In the genomic region with DNA sequence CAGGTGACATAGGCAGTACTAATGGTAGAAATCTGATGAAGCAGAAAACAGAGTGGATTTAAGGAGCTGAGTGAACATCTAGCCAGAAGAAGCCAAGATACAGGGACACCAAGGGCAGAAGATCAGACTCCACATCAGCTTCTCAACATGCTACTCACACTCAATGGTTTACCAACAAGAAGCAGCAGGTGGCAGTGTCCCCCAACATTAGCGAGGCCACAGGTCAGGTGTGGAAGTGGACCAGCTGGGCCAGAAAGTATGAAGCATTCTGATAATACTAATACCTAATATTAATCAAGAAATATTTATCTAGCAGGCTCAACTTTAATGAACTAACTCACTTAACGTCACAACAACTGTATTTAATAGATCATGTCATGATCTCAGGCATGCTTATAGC, we compare ENCODE assay signal across 8 cellular contexts.
DNase-seq lines count a peak whose midpoint lies in the region; ATAC-seq and TF ChIP-seq lines count a peak whose summit lies in the region.

No MANE protein-coding gene starts in this region.

- no peak overlapping the region for H3K9ac ChIP-seq in Karpas-422 (ENCODE audit: low read length)

- no peaks in the 10 kb centered on the region for H3K9me2 ChIP-seq in Karpas-422 (replicated peaks; ENCODE audit: insufficient read depth, low read length)

- no peaks in the 10 kb centered on the region for H3K4me1 ChIP-seq in Karpas-422 (ENCODE audit: low read length)

- no peaks in the 10 kb centered on the region for H3K9me3 Mint-ChIP-seq in stimulated activated effector memory CD8-positive, alpha-beta T cell treated with anti-CD3 and anti-CD28 coated beads, Interleukin-12 subunit alpha, Interleukin-12 subunit beta, amount 100 ng/mL, for 72 hours
- H3K9me3 Mint-ChIP-seq in CD14-positive monocyte = no peaks in the 10 kb centered on the region

- no peaks in the 10 kb centered on the region for H3K79me2 ChIP-seq in Karpas-422 (ENCODE audit: low read length)

- H3K4me3 ChIP-seq in Karpas-422 (ENCODE audit: low read length) (no peak overlapping the region), choroid plexus epithelial cell (ENCODE audit: low read depth, low read length) (no peak overlapping the region), lower leg skin (ENCODE audit: low read depth, poor library complexity, severe bottlenecking) (no peak overlapping the region)

- H3K27ac Mint-ChIP-seq in stimulated activated effector memory CD8-positive, alpha-beta T cell treated with anti-CD3 and anti-CD28 coated beads, Interleukin-12 subunit alpha, Interleukin-12 subunit beta, amount 100 ng/mL, for 72 hours = no peak overlapping the region
- no peak overlapping the region for H3K27ac Mint-ChIP-seq in CD14-positive monocyte

- 17 to 32% methylated on average over 2 of the region's 2 CpGs for WGBS in lower leg skin, 2 donors

- H3K36me3 ChIP-seq in Karpas-422 (ENCODE audit: insufficient read depth, low read length) = no peaks in the 10 kb centered on the region

- no peaks in the 10 kb centered on the region; the same call in 1 of the 2 replicates for H3K27me3 ChIP-seq in Karpas-422 (ENCODE audit: low read length)

- no peak for TF ChIP-seq POLR2A in lower leg skin (IDR thresholded peaks at IDR 0.05)

- peaks cover 0 to 4% (median 0%) of the 10 kb centered on the region in 3 donors for H3K27me3 Mint-ChIP-seq in CD14-positive monocyte (ENCODE audit: low read depth in 3 of 3)

- DNase-seq in GM10266 (ENCODE audit: extremely low spot score) (peak; percentile 36), Karpas-422 (peak; percentile 91), choroid plexus epithelial cell (ENCODE audit: low read depth) (peak; percentile 81), lower leg skin (ENCODE audit: low spot score in 2 of 2) (peak; percentile 65 to 88), CD14-positive monocyte (ENCODE audit: low spot score) (no peak)
- peak; percentile 13 to 42 for DNase-seq in activated CD4-positive, alpha-beta T cell treated with anti-CD3 and anti-CD28 coated beads for 4 hours
- peak; percentile 7 to 65 for DNase-seq in stimulated activated effector memory CD8-positive, alpha-beta T cell treated with anti-CD3 and anti-CD28 coated beads, Interleukin-12 subunit alpha, Interleukin-12 subunit beta, amount 100 ng/mL, for 72 hours (ENCODE audit: low spot score in 2 of 2)

- no peak overlapping the region for H2AFZ ChIP-seq in Karpas-422 (ENCODE audit: low read length)

- H3K4me2 ChIP-seq in Karpas-422 (ENCODE audit: low read depth, low read length, poor library complexity, severe bottlenecking) = no peak overlapping the region

- H3K4me3 Mint-ChIP-seq in stimulated activated effector memory CD8-positive, alpha-beta T cell treated with anti-CD3 and anti-CD28 coated beads, Interleukin-12 subunit alpha, Interleukin-12 subunit beta, amount 100 ng/mL, for 72 hours = no peak overlapping the region
- no peak overlapping the region for H3K4me3 Mint-ChIP-seq in CD14-positive monocyte

- H4K20me1 ChIP-seq in Karpas-422 (ENCODE audit: insufficient read depth, low read depth, low read length) = no peaks in the 10 kb centered on the region

- H3K4me1 Mint-ChIP-seq in stimulated activated effector memory CD8-positive, alpha-beta T cell treated with anti-CD3 and anti-CD28 coated beads, Interleukin-12 subunit alpha, Interleukin-12 subunit beta, amount 100 ng/mL, for 72 hours = no peaks in the 10 kb centered on the region
- H3K4me1 Mint-ChIP-seq in CD14-positive monocyte = no peaks in the 10 kb centered on the region

- H3K27ac ChIP-seq in Karpas-422 (ENCODE audit: low read length) = no peak overlapping the region

- peak; percentile 76 for ATAC-seq in GM21529 (IDR thresholded peaks at IDR 0.05; ENCODE audit: unreplicated experiment)
- peak; percentile 60 for ATAC-seq in stimulated activated effector memory CD8-positive, alpha-beta T cell treated with anti-CD3 and anti-CD28 coated beads, Interleukin-12 subunit alpha, Interleukin-12 subunit beta, amount 100 ng/mL, for 72 hours

- intact Hi-C loops in lower leg skin (cut with DNase I; ENCODE audit: low total_unique reads) = no loop called here
- intact Hi-C loops in CD14-positive monocyte (cut with micrococcal nuclease) = no loop called here

- no peaks in the 10 kb centered on the region for H3K36me3 Mint-ChIP-seq in stimulated activated effector memory CD8-positive, alpha-beta T cell treated with anti-CD3 and anti-CD28 coated beads, Interleukin-12 subunit alpha, Interleukin-12 subunit beta, amount 100 ng/mL, for 72 hours
- H3K36me3 Mint-ChIP-seq in CD14-positive monocyte = no peaks in the 10 kb centered on the region

- TF ChIP-seq CTCF in GM10266 (IDR thresholded peaks at IDR 0.05; ENCODE audit: control insufficient read depth, insufficient read depth, low read depth, missing control alignments) (peak; percentile 69), choroid plexus epithelial cell (conservative IDR thresholded peaks at IDR 0.05; ENCODE audit: low read depth, low read length) (peak; percentile 82), lower leg skin (IDR thresholded peaks at IDR 0.05) (no peak), CD14-positive monocyte (IDR thresholded peaks at IDR 0.05) (no peak)

- H3K9me3 ChIP-seq in Karpas-422 (ENCODE audit: low read length) = no peaks in the 10 kb centered on the region

Comparison
In these comparisons a context has a peak if more than half of its experiments do, and no peak if none do; other contexts are left out.
1. CTCF ChIP-seq: peak in GM10266 (single experiment) and choroid plexus epithelial cell (single experiment); none in lower leg skin (0 of 3) and CD14-positive monocyte (single experiment).